In the genomic region with DNA sequence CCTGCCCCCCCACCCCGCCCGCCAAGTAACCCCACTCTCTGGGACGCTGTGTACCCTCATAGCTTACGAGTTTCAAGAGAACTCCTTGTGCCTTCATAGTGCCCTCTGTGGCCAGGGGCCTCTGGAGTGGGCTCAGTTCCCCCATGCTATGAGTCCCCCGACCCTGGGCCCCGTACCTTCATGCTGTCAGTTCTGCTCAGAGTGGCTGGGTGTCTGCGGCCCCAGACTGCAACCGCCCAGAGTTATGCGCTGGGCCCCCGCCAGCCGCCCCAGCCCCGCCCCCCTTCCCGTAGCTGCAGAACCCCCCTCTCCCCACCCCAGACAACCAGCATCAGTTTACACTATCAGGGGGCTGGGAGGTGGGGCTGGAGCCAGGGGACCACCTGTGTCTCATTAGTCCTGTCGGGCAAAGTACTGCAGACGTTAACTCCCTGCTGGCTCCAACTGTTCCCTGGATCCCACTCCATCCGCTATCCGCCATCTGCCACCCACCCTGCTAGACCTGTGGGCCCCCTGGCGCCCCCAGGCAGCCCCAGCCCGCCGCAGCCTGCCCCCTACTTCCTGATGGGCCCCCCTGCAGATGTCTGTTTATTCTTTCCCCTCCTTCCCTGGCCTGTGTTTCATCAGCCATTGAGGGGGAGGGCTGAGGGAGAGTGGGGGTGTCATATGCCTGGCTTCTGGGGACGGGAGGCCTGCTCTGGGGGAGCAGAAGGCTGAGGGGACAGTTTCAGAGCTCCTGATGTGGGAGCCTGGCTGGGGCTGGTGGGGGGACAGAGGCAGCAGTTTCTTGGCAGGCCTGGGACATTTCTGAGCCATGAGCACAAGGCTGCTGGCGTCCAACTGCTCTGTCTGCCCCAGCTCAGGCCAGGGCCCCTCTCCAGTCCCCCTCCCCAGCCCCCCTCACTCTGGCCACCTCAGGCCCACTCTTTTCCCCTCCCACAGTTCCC, we compare ENCODE assay signal across 8 cellular contexts. TPM values are rescaled to one million over a fixed set of nuclear protein-coding genes. Genes with fewer than 3 reads are reported as not detected.
DNase-seq lines count a peak whose midpoint lies in the region; ATAC-seq and TF ChIP-seq lines count a peak whose summit lies in the region.

MFAP4 (minus strand) TSS at position 217 of the 947 bp plus-strand sequence; CDS start at position 182, 35 bp downstream.

- intact Hi-C loops in ovary (cut with DNase I), result loop anchor here in 1 of 4 donors (5.0 kb wide), 1 partner anchor 120 kb away; no protein-coding TSS in a partner anchor

- 3 to 7% (median 4%) methylated on average over 22 of the region's 22 CpGs for WGBS in ovary, 3 donors

- no peaks in the 10 kb centered on the region for H3K27me3 ChIP-seq in ovary

- peak; percentile 20 for TF ChIP-seq POLR2A in ovary (IDR thresholded peaks at IDR 0.05)

- TF ChIP-seq EP300 in ovary (IDR thresholded peaks at IDR 0.05), result no peak

- H3K9me3 ChIP-seq in ovary, result no peaks in the 10 kb centered on the region

- ATAC-seq in GM21528 (IDR thresholded peaks at IDR 0.05; ENCODE audit: low FRiP score, unreplicated experiment), result no peak

- DNase-seq in EL (peak; percentile 70), RPMI7951 (ENCODE audit: low read depth) (peak; percentile 71), fibroblast of the aortic adventitia (ENCODE audit: low read depth) (peak; percentile 98), ovary (peak; percentile 81 to 91 (median 87)), HuH-7.5 (ENCODE audit: low spot score) (no peak), T-helper 9 cell (no peak)
- DNase-seq in activated CD4-positive, alpha-beta T cell treated with anti-CD3 and anti-CD28 coated beads, Interleukin-2, amount 50 U/mL, for 48 hours, result no peak

- no peaks in the 10 kb centered on the region for H3K36me3 ChIP-seq in ovary

- no peak for TF ChIP-seq CTCF in fibroblast of the aortic adventitia (IDR thresholded peaks at IDR 0.05; ENCODE audit: insufficient read depth, low read length)
- TF ChIP-seq CTCF in ovary (IDR thresholded peaks at IDR 0.05), result no peak

- peaks cover 45% of the 10 kb centered on the region for H3K4me1 ChIP-seq in ovary (ENCODE audit: insufficient read depth)

- H3K4me3 ChIP-seq in fibroblast of the aortic adventitia (ENCODE audit: low read depth, low read length) (peak within 1 kb of the TSS; percentile 78), ovary (peak within 1 kb of the TSS; percentile 19)

- H3K27ac ChIP-seq in ovary, result peak within 1 kb of the TSS; percentile 89 to 93

RNA-seq across cellular contexts. Expression of gene MFAP4, which starts in this region (rescaled TPM):
- 4.7 and 5.2 TPM in 2 replicates for total RNA-seq in RPMI7951 (2014; rRNA removed; shearing (Covaris generic))
- 20.2 and 89.6 TPM in 2 replicates for total RNA-seq in fibroblast of the aortic adventitia (ENCODE audit: low replicate concordance)
- total RNA-seq in ovary, result 100 to 1,000 TPM in 5 of 7 donors, 10 to 100 TPM in 2; 46.5 to 285 (median 168) TPM
- polyA plus RNA-seq in ovary, result 100 to 1,000 TPM; 179 to 380 TPM

Comparison
In these comparisons a context has a peak if more than half of its experiments do, and no peak if none do; other contexts are left out.
1. DNase-seq: peak in EL (single experiment), RPMI7951 (single experiment), fibroblast of the aortic adventitia (single experiment) and ovary (5 of 5); none in activated CD4-positive, alpha-beta T cell treated with anti-CD3 and anti-CD28 coated beads, Interleukin-2, amount 50 U/mL, for 48 hours (0 of 2), HuH-7.5 (single experiment) and T-helper 9 cell (single experiment).